Comparison of ENCODE assay signal across 9 cellular contexts in the genomic region with DNA sequence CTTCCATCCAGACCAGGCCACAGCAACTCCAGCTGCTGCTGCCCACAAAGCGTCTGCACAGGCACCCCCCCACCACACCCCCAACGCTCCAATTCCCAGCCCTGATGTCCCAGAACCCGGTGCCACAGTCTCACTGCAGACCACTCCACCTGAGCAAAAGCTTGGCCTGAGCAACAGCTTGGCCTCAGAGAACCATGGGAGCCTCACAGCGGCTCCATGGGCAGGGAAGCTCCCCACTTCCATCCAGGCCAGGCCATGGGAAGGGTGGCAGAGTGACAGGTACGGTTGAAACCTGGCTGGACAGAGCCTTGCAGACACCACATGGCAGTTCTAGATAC. TPM values are rescaled to one million over a fixed set of nuclear protein-coding genes. Genes with fewer than 3 reads are reported as not detected.
DNase-seq lines count a peak whose midpoint lies in the region; ATAC-seq lines count a peak whose summit lies in the region.
"Had no signal": no experiment of that assay in that cellular context is flagged by ENCODE, and none has a peak within 500 bp of the region (broad histone marks: within the 10 kb centered on the region; RNA-seq: fewer than 3 reads in every experiment).

No MANE protein-coding gene starts in this region.

- H3K9ac ChIP-seq in BLaER1 (peak overlapping the region; percentile 75), mucosa of stomach (ENCODE audit: low read length) (peak overlapping the region; percentile 73)

- no peak for DNase-seq in activated naive CD8-positive, alpha-beta T cell treated with anti-CD3 and anti-CD28 coated beads, Interleukin-2, amount 50 U/mL, for 24 hours
- no peak for DNase-seq in RPMI8226
- DNase-seq in activated CD8-positive, alpha-beta memory T cell treated with anti-CD3 and anti-CD28 coated beads, Interleukin-2, amount 50 U/mL, for 48 hours: no peak
- no peak for DNase-seq in activated CD4-positive, alpha-beta T cell treated with anti-CD3 and anti-CD28 coated beads, Interleukin-2, amount 10 ng/mL, durations not matched to agents 24 days and 14 days

- H4K20me1 ChIP-seq in BLaER1: peaks cover 100% of the 10 kb centered on the region

- no peaks in the 10 kb centered on the region for H3K9me3 ChIP-seq in BLaER1
- no peaks in the 10 kb centered on the region for H3K9me3 ChIP-seq in mucosa of stomach (ENCODE audit: control insufficient read depth, low read length)

- peaks cover 32% of the 10 kb centered on the region for H3K36me3 ChIP-seq in BLaER1
- H3K36me3 ChIP-seq in mucosa of stomach (ENCODE audit: control insufficient read depth, insufficient read depth, low read length): peaks cover 17% of the 10 kb centered on the region

- peak overlapping the region; percentile 73 for H3K27ac ChIP-seq in BLaER1

- H3K4me3 ChIP-seq in BLaER1 (peak overlapping the region; percentile 58), mucosa of stomach (ENCODE audit: low read length) (peak overlapping the region; percentile 1)

- H3K9me3 Mint-ChIP-seq in activated naive CD8-positive, alpha-beta T cell treated with anti-CD3 and anti-CD28 coated beads, Interleukin-2, amount 50 U/mL, for 24 hours: no peaks in the 10 kb centered on the region
- no peaks in the 10 kb centered on the region for H3K9me3 Mint-ChIP-seq in activated CD4-positive, alpha-beta T cell treated with anti-CD3 and anti-CD28 coated beads, Interleukin-2, amount 10 ng/mL, durations not matched to agents 24 days and 14 days
- H3K9me3 Mint-ChIP-seq: CD4-positive, CD25-positive, alpha-beta regulatory T cell; central memory CD8-positive, alpha-beta T cell; stimulated activated memory B cell treated with anti-CD40 and anti-IgM and Interleukin-4, amounts not matched to agents 10 μg/mL and 1 μg/mL and 100 μg/mL, for 72 hours had no signal

- peaks cover 6% of the 10 kb centered on the region for H3K27me3 Mint-ChIP-seq in activated naive CD8-positive, alpha-beta T cell treated with anti-CD3 and anti-CD28 coated beads, Interleukin-2, amount 50 U/mL, for 24 hours
- H3K27me3 Mint-ChIP-seq in activated CD4-positive, alpha-beta T cell treated with anti-CD3 and anti-CD28 coated beads, Interleukin-2, amount 10 ng/mL, durations not matched to agents 24 days and 14 days: peaks cover 18% of the 10 kb centered on the region

- H3K4me1 Mint-ChIP-seq in activated naive CD8-positive, alpha-beta T cell treated with anti-CD3 and anti-CD28 coated beads, Interleukin-2, amount 50 U/mL, for 24 hours: peaks cover 14% of the 10 kb centered on the region
- peaks cover 6% of the 10 kb centered on the region for H3K4me1 Mint-ChIP-seq in activated CD4-positive, alpha-beta T cell treated with anti-CD3 and anti-CD28 coated beads, Interleukin-2, amount 10 ng/mL, durations not matched to agents 24 days and 14 days

- peaks cover 99% of the 10 kb centered on the region for H3K4me1 ChIP-seq in BLaER1
- peaks cover 92% of the 10 kb centered on the region for H3K4me1 ChIP-seq in mucosa of stomach (ENCODE audit: control insufficient read depth, insufficient read depth, low read length)

- no peak for ATAC-seq in activated naive CD8-positive, alpha-beta T cell treated with anti-CD3 and anti-CD28 coated beads, Interleukin-2, amount 50 U/mL, for 24 hours

- intact Hi-C loops in activated CD4-positive, alpha-beta T cell treated with anti-CD3 and anti-CD28 coated beads, Interleukin-2, amount 10 ng/mL, durations not matched to agents 24 days and 14 days (cut with micrococcal nuclease): no loop called here

- peak overlapping the region; percentile 42 for H3K4me3 Mint-ChIP-seq in activated naive CD8-positive, alpha-beta T cell treated with anti-CD3 and anti-CD28 coated beads, Interleukin-2, amount 50 U/mL, for 24 hours
- no peak overlapping the region for H3K4me3 Mint-ChIP-seq in activated CD4-positive, alpha-beta T cell treated with anti-CD3 and anti-CD28 coated beads, Interleukin-2, amount 10 ng/mL, durations not matched to agents 24 days and 14 days
- H3K4me3 Mint-ChIP-seq: CD4-positive, CD25-positive, alpha-beta regulatory T cell; central memory CD8-positive, alpha-beta T cell had no signal

- H3K27ac Mint-ChIP-seq in activated naive CD8-positive, alpha-beta T cell treated with anti-CD3 and anti-CD28 coated beads, Interleukin-2, amount 50 U/mL, for 24 hours: no peak overlapping the region
- H3K27ac Mint-ChIP-seq in activated CD4-positive, alpha-beta T cell treated with anti-CD3 and anti-CD28 coated beads, Interleukin-2, amount 10 ng/mL, durations not matched to agents 24 days and 14 days: no peak overlapping the region
- H3K27ac Mint-ChIP-seq: stimulated activated memory B cell treated with anti-CD40 and anti-IgM and Interleukin-4, amounts not matched to agents 10 μg/mL and 1 μg/mL and 100 μg/mL, for 72 hours had no signal

- peak overlapping the region; percentile 100 for H3K4me2 ChIP-seq in BLaER1

- no peaks in the 10 kb centered on the region for H3K27me3 ChIP-seq in BLaER1
- no peaks in the 10 kb centered on the region for H3K27me3 ChIP-seq in mucosa of stomach (ENCODE audit: control insufficient read depth, insufficient read depth, low read length)

- H3K36me3 Mint-ChIP-seq in activated naive CD8-positive, alpha-beta T cell treated with anti-CD3 and anti-CD28 coated beads, Interleukin-2, amount 50 U/mL, for 24 hours (ENCODE audit: low read depth): no peaks in the 10 kb centered on the region
- no peaks in the 10 kb centered on the region for H3K36me3 Mint-ChIP-seq in activated CD4-positive, alpha-beta T cell treated with anti-CD3 and anti-CD28 coated beads, Interleukin-2, amount 10 ng/mL, durations not matched to agents 24 days and 14 days (ENCODE audit: low read depth)
- H3K36me3 Mint-ChIP-seq: CD4-positive, CD25-positive, alpha-beta regulatory T cell had no signal

RNA-seq across cellular contexts. Expression of a gene that starts 13.2 kb away (rescaled TPM):
- 9.0 and 9.5 TPM in 2 replicates for total RNA-seq in activated CD4-positive, alpha-beta T cell treated with anti-CD3 and anti-CD28 coated beads, Interleukin-2, amount 10 ng/mL, durations not matched to agents 24 days and 14 days

RNA-seq across cellular contexts. Expression of a gene that starts 24.1 kb away (rescaled TPM):
- total RNA-seq in activated CD4-positive, alpha-beta T cell treated with anti-CD3 and anti-CD28 coated beads, Interleukin-2, amount 10 ng/mL, durations not matched to agents 24 days and 14 days: 27.8 and 29.0 TPM in 2 replicates

RNA-seq across cellular contexts. Expression of a gene that starts 32.5 kb away (rescaled TPM):
- 1.4 and 2.2 TPM in 2 replicates for total RNA-seq in activated CD4-positive, alpha-beta T cell treated with anti-CD3 and anti-CD28 coated beads, Interleukin-2, amount 10 ng/mL, durations not matched to agents 24 days and 14 days

RNA-seq across cellular contexts. Expression of a gene that starts 32.8 kb away (rescaled TPM):
- 20.1 and 21.5 TPM in 2 replicates for total RNA-seq in activated CD4-positive, alpha-beta T cell treated with anti-CD3 and anti-CD28 coated beads, Interleukin-2, amount 10 ng/mL, durations not matched to agents 24 days and 14 days

RNA-seq across cellular contexts. Expression of a gene that starts 43.2 kb away (rescaled TPM):
- 62.2 and 64.6 TPM in 2 replicates for total RNA-seq in activated CD4-positive, alpha-beta T cell treated with anti-CD3 and anti-CD28 coated beads, Interleukin-2, amount 10 ng/mL, durations not matched to agents 24 days and 14 days
